In the genomic region with DNA sequence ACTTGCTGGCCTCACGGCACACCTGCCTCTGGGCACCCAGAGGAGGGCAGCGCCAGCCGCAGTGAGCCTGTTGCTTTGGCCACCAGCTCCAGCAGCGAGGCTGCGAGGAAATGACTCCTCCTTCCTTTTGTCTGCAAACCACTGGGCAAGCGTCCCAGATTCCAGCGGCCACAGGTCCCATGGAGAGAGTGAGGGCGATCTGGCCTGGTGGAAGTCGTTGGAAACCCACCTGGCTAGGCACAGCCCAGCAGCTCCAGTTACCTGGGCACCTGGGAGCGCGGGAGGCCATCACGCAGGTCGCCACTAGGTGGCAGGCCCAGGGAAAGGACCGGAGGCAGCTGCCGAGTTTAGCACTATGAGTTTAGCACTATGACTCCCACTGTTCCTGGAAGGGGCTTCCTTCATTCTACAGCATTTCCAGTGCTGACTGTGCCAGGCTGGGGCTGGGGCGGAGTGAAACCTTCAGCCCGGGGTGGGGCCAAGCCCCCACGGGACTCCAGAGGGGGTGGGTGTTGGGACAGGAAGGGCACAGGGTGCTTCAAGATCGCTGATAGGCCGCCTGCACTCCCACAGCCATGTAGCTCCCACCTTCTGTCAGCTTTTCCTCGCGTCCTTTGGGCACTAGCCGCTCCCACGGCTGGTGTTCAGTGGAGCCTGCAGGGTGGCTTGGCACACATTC, we compare ENCODE assay signal across 9 cellular contexts. TPM values are rescaled to one million over a fixed set of nuclear protein-coding genes. Genes with fewer than 3 reads are reported as not detected.
A peak's percentile ranks its signal among the peaks of the same experiment; 100 is the strongest.
DNase-seq lines count a peak whose midpoint lies in the region; ATAC-seq and TF ChIP-seq lines count a peak whose summit lies in the region.
"Had no signal": no experiment of that assay in that cellular context is flagged by ENCODE, and none has a peak within 500 bp of the region (broad histone marks: within the 10 kb centered on the region; RNA-seq: fewer than 3 reads in every experiment).

No MANE protein-coding gene starts in this region.

- intact Hi-C loops in psoas muscle (cut with DNase I) = no loop called here

- H3K9me3 ChIP-seq in BE2C = no peaks in the 10 kb centered on the region
- H3K9me3 ChIP-seq in psoas muscle = no peaks in the 10 kb centered on the region

- TF ChIP-seq CTCF in BE2C (IDR thresholded peaks at IDR 0.05; ENCODE audit: low read depth, low read length) (peak; percentile 60), psoas muscle (IDR thresholded peaks at IDR 0.05) (peak; percentile 46)

- H3K27me3 ChIP-seq in BE2C = peaks cover 56% of the 10 kb centered on the region
- peaks cover 83% of the 10 kb centered on the region for H3K27me3 ChIP-seq in H7 (ENCODE audit: control insufficient read depth, insufficient read depth, low read length)
- peaks cover 0 to 95% (median 44%) of the 10 kb centered on the region in 3 donors for H3K27me3 ChIP-seq in psoas muscle (ENCODE audit: insufficient read depth in 3 of 3, low read length in 2 of 3)

- no peak overlapping the region for H3K27ac ChIP-seq in psoas muscle

- ATAC-seq in psoas muscle (peak; percentile 30 to 67 (median 57)), GM21528 (IDR thresholded peaks at IDR 0.05; ENCODE audit: low FRiP score, unreplicated experiment) (no peak)

- no peak overlapping the region for H3K4me3 ChIP-seq in BE2C (ENCODE audit: low read depth, low read length)
- peak overlapping the region; percentile 17; the same call in 1 of the 2 replicates for H3K4me3 ChIP-seq in H7 (ENCODE audit: insufficient read depth, low read depth, low read length)
- H3K4me3 ChIP-seq in psoas muscle = no peak overlapping the region

- WGBS in psoas muscle, 3 donors = 2 to 10% (median 6%) methylated on average over 19 to 24 of the region's 24 CpGs

- no peak for TF ChIP-seq POLR2A in erythroblast (IDR thresholded peaks at IDR 0.05; ENCODE audit: low read length)

- peak; percentile 30 for DNase-seq in BE2C
- DNase-seq in H7 = peak; percentile 96
- DNase-seq in NCI-H748 treated with DMSO at 0.1 percent for 48 hours (lab: John Stamatoyannopoulos, UW) = peak; percentile 10
- DNase-seq in activated CD8-positive, alpha-beta memory T cell treated with anti-CD3 and anti-CD28 coated beads for 48 hours (ENCODE audit: low read depth in 2 of 3, low spot score in 2 of 3) = peak in 2 of 3 experiments; percentile 43 to 52
- peak; percentile 53 to 72 for DNase-seq in erythroblast (lab: John Stamatoyannopoulos, UW)
- no peak for DNase-seq in psoas muscle
- DNase-seq in NCI-H187 treated with DMSO at 0.1 percent for 48 hours (lab: John Stamatoyannopoulos, UW) = no peak

- H3K36me3 ChIP-seq in BE2C (no peaks in the 10 kb centered on the region), H7 (replicated peaks; ENCODE audit: control insufficient read depth, insufficient read depth, low read length) (no peaks in the 10 kb centered on the region), psoas muscle (ENCODE audit: insufficient read depth in 1 of 2, low read depth in 1 of 2) (no peaks in the 10 kb centered on the region)

- H3K4me1 ChIP-seq in BE2C (no peaks in the 10 kb centered on the region), psoas muscle (peaks cover 21% of the 10 kb centered on the region)

RNA-seq across cellular contexts. Expression of gene ESPN, which starts 1.1 kb away (rescaled TPM):
- polyA plus RNA-seq in BE2C (2012; ENCODE audit: insufficient read depth, insufficient read length, low read depth) = not detected
- 8.7 and 9.3 TPM in 2 replicates for total RNA-seq in H7 (2014; rRNA removed; shearing (Covaris generic))
- not detected for total RNA-seq in psoas muscle
- polyA plus RNA-seq in psoas muscle = under 1 TPM in 1 of 3 donors, not detected in 2; 0.12 TPM

RNA-seq across cellular contexts. Expression of gene HES2, which starts 3.7 kb away (rescaled TPM):
- not detected for polyA plus RNA-seq in BE2C (2012; ENCODE audit: insufficient read depth, insufficient read length, low read depth)
- total RNA-seq in H7 (2014; rRNA removed; shearing (Covaris generic)) = 0.04 and 0.62 TPM in 2 replicates
- under 1 TPM in 1 of 4 donors, not detected in 3; 0.06 TPM for total RNA-seq in psoas muscle
- under 1 TPM in 1 of 3 donors, not detected in 2; 0.13 TPM for polyA plus RNA-seq in psoas muscle
- total RNA-seq: skeletal muscle tissue had no signal

RNA-seq across cellular contexts. Expression of gene ACOT7, which starts 29.9 kb away (rescaled TPM):
- polyA plus RNA-seq in BE2C (2012; ENCODE audit: insufficient read depth, insufficient read length, low read depth) = 143 TPM
- 68.9 and 76.3 TPM in 2 replicates for total RNA-seq in H7 (2014; rRNA removed; shearing (Covaris generic))
- total RNA-seq in psoas muscle = 1 to 10 TPM; 3.5 to 4.9 (median 4.0) TPM
- 10 to 100 TPM in 1 of 3 donors, 1 to 10 TPM in 2; 2.3 to 12.4 (median 4.9) TPM for polyA plus RNA-seq in psoas muscle

RNA-seq across cellular contexts. Expression of gene TNFRSF25, which starts 42.5 kb away (rescaled TPM):
- 6.8 TPM for polyA plus RNA-seq in BE2C (2012; ENCODE audit: insufficient read depth, insufficient read length, low read depth)
- total RNA-seq in H7 (2014; rRNA removed; shearing (Covaris generic)) = 5.4 and 15.7 TPM in 2 replicates
- 1 to 10 TPM; 1.5 to 2.6 (median 2.2) TPM for total RNA-seq in psoas muscle
- 1 to 10 TPM; 1.5 to 2.7 (median 1.6) TPM for polyA plus RNA-seq in psoas muscle

Comparison
In these comparisons a context has a peak if more than half of its experiments do, and no peak if none do; other contexts are left out.
1. DNase-seq: peak in BE2C (single experiment), H7 (single experiment), NCI-H748 treated with DMSO at 0.1 percent for 48 hours (single experiment), activated CD8-positive, alpha-beta memory T cell treated with anti-CD3 and anti-CD28 coated beads for 48 hours (2 of 3) and erythroblast (2 of 2); none in psoas muscle (0 of 2) and NCI-H187 treated with DMSO at 0.1 percent for 48 hours (single experiment).
2. RNA of gene ACOT7, which starts 29.9 kb away (total RNA-seq): 68.9 to 76.3 TPM in H7; 3.5 to 4.9 TPM in psoas muscle; every median in the first group is over 10 times any median in the second.